9 cellular contexts compared by ENCODE assay signal in the genomic region with DNA sequence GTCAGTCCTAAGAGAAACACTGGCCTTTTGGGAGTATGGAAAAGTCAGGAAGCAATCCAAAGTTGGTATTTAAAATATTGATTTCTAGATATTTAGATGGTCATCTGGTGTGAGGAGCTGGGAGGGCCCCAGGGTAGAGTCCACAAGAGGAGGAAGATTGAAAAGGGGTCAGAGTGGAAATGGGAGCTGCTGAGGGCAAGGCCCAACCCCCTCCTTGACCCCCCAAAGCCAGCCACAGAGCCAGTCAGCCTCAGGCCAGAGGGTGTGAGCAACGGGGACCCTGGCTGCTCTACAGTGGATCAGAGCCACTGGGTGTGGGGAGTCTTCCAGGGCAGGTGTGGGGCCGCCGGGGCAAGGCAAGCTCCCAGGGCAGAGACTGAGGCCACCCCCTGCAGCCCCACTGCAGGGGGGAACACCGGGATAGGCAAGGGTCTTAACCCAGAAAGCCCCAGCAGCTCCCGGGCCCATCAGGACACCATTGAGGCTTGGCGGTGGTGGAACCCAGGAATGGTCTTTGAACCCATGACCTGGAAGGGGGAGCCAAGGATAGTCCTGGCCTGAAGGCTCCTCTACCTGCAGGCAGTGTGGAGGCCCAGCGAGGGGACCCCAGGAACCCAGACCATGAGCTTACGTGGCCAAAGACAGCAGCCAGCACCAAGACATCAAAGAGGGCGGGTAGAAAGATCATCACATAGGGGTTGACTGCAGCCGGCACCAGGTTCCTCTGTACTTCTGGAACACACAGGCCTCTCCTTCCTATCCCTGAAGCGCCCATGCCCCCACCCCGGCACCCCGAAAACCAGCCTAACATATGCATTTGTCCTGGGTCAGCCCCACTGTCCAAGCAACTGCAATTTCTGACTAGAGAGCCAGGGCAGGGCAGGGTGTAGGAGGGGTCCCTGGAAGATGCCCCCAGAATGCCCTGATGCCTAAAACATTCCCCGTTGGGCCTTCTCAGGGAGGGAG. TPM values are rescaled to one million over a fixed set of nuclear protein-coding genes. Genes with fewer than 3 reads are reported as not detected.
"Had no signal": no experiment of that assay in that cellular context is flagged by ENCODE, and none has a peak within 500 bp of the region (broad histone marks: within the 10 kb centered on the region; RNA-seq: fewer than 3 reads in every experiment).

No MANE protein-coding gene starts in this region.

RNA-seq across cellular contexts. Expression of a gene that starts 51.3 kb away (rescaled TPM):
- total RNA-seq: activated CD4-positive, alpha-beta memory T cell treated with anti-CD3 and anti-CD28 coated beads for 36 hours; activated CD4-positive, alpha-beta T cell treated with anti-CD3 and anti-CD28 coated beads for 36 hours; activated CD4-positive, alpha-beta T cell treated with anti-CD3 and anti-CD28 coated beads, Interleukin-2, amount 10 ng/mL, durations not matched to agents 24 days and 14 days; activated CD8-positive, alpha-beta T cell treated with anti-CD3 and anti-CD28 coated beads, Interleukin-2, amount 10 ng/mL, durations not matched to agents 7 days and 5 days; activated naive CD4-positive, alpha-beta T cell treated with anti-CD3 and anti-CD28 coated beads for 36 hours; activated naive CD8-positive, alpha-beta T cell treated with anti-CD3 and anti-CD28 coated beads for 36 hours; activated T-cell treated with anti-CD3 and anti-CD28 coated beads, Interleukin-2, amount 50 U/mL, for 72 hours; endothelial cell of umbilical vein; T-helper 1 cell treated with Interleukin-12 subunit alpha and Interleukin-12 subunit beta and Interleukin-4 antibody, amounts not matched to agents 30 ng/mL and 1 ng/mL, for 36 hours had no signal
- polyA plus RNA-seq: endothelial cell of umbilical vein had no signal
